In the genomic region with DNA sequence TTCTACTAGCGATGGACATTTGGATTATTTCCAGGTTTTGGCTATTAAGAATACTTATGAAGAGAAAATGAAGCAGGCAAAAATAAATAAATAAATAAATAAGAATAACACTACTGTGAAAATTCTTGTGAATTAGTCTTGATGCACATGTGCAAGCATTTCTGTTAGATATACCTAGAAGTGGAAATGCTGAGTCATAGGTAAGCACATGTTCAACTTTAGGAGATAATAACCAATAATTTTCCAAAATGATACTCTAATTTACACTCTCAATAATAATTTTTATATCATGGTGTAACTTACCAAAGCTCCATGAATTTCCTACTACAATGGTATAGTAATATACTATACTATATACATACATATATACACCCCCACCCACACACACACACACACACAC, we compare ENCODE assay signal across 1 cellular context.
TF ChIP-seq lines count a peak whose summit lies in the region.

No MANE protein-coding gene starts in this region.

TF ChIP-seq in K562, 482 proteins besides CTCF, POLR2A, EP300 and RAD21 (continued from another document and continues in another):
- TF ChIP-seq, protein P1, sequence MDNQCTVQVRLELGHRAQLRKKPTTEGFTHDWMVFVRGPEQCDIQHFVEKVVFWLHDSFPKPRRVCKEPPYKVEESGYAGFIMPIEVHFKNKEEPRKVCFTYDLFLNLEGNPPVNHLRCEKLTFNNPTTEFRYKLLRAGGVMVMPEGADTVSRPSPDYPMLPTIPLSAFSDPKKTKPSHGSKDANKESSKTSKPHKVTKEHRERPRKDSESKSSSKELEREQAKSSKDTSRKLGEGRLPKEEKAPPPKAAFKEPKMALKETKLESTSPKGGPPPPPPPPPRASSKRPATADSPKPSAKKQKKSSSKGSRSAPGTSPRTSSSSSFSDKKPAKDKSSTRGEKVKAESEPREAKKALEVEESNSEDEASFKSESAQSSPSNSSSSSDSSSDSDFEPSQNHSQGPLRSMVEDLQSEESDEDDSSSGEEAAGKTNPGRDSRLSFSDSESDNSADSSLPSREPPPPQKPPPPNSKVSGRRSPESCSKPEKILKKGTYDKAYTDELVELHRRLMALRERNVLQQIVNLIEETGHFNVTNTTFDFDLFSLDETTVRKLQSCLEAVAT (IDR thresholded peaks at IDR 0.05): no peak
- TF ChIP-seq SRF (CRISPR knock-in tag; IDR thresholded peaks at IDR 0.05) (no peak), SMAD2 (IDR thresholded peaks at IDR 0.05; ENCODE audit: low read depth, low read length) (no peak), TBP (optimal IDR thresholded peaks at IDR 0.05; ENCODE audit: low read depth, low read length) (no peak), RBBP5 (IDR thresholded peaks at IDR 0.05; ENCODE audit: borderline replicate concordance, insufficient read depth, low read length, poor library complexity, severe bottlenecking) (no peak), TGIF2 (CRISPR knock-in tag; IDR thresholded peaks at IDR 0.05) (no peak), RBM15 (IDR thresholded peaks at IDR 0.05; ENCODE audit: insufficient read depth, low read length) (no peak), PML (IDR thresholded peaks at IDR 0.05; ENCODE audit: low read length) (no peak), TEAD4 (IDR thresholded peaks at IDR 0.05; ENCODE audit: low read length) (no peak), TEAD4 (CRISPR knock-in tag; IDR thresholded peaks at IDR 0.05; ENCODE audit: borderline replicate concordance) (no peak), PTTG1 (tag; IDR thresholded peaks at IDR 0.05; ENCODE audit: low read depth) (no peak), RHOXF2B (CRISPR knock-in tag; conservative IDR thresholded peaks at IDR 0.05) (no peak), HLTF (IDR thresholded peaks at IDR 0.05) (no peak), SMAD1 (IDR thresholded peaks at IDR 0.05; ENCODE audit: low read depth, low read length, partially characterized antibody) (no peak), SAFB2 (IDR thresholded peaks at IDR 0.05; ENCODE audit: borderline replicate concordance, low read depth, low read length, severe bottlenecking) (no peak), POLR2B (IDR thresholded peaks at IDR 0.05; ENCODE audit: low read depth, partially characterized antibody) (no peak), ZNF253 (CRISPR knock-in tag; conservative IDR thresholded peaks at IDR 0.05) (no peak), NFE2 (IDR thresholded peaks at IDR 0.05; ENCODE audit: low read depth) (peak; percentile 87), HDAC1 (IDR thresholded peaks at IDR 0.05) (no peak), ZBTB1 (CRISPR knock-in tag; IDR thresholded peaks at IDR 0.05; ENCODE audit: borderline replicate concordance, low read depth) (no peak), NR2C1 (IDR thresholded peaks at IDR 0.05) (no peak), NR2C1 (tag; IDR thresholded peaks at IDR 0.05) (no peak), ZNF184 (CRISPR knock-in tag; IDR thresholded peaks at IDR 0.05) (no peak), SREBF1 (IDR thresholded peaks at IDR 0.05; ENCODE audit: borderline replicate concordance, low read depth, low read length) (no peak), BCL6 (CRISPR knock-in tag; IDR thresholded peaks at IDR 0.05) (no peak), RBM39 (optimal IDR thresholded peaks at IDR 0.05; ENCODE audit: low read depth, low read length) (no peak), SMARCA4 (IDR thresholded peaks at IDR 0.05) (peak; percentile 40; the same call in 1 of the 2 replicates), ILK (tag; IDR thresholded peaks at IDR 0.05; ENCODE audit: borderline replicate concordance, low read depth) (no peak), C11orf30 (IDR thresholded peaks at IDR 0.05; ENCODE audit: low read depth) (peak; percentile 91), KAT7 (CRISPR knock-in tag; IDR thresholded peaks at IDR 0.05; ENCODE audit: borderline replicate concordance) (no peak), ARID1B (IDR thresholded peaks at IDR 0.05) (0 out of 2 replicates have a peak, but pooled peaks have one; percentile 36), ZNF551 (CRISPR knock-in tag; IDR thresholded peaks at IDR 0.05) (no peak)
- TF ChIP-seq, protein P2, sequence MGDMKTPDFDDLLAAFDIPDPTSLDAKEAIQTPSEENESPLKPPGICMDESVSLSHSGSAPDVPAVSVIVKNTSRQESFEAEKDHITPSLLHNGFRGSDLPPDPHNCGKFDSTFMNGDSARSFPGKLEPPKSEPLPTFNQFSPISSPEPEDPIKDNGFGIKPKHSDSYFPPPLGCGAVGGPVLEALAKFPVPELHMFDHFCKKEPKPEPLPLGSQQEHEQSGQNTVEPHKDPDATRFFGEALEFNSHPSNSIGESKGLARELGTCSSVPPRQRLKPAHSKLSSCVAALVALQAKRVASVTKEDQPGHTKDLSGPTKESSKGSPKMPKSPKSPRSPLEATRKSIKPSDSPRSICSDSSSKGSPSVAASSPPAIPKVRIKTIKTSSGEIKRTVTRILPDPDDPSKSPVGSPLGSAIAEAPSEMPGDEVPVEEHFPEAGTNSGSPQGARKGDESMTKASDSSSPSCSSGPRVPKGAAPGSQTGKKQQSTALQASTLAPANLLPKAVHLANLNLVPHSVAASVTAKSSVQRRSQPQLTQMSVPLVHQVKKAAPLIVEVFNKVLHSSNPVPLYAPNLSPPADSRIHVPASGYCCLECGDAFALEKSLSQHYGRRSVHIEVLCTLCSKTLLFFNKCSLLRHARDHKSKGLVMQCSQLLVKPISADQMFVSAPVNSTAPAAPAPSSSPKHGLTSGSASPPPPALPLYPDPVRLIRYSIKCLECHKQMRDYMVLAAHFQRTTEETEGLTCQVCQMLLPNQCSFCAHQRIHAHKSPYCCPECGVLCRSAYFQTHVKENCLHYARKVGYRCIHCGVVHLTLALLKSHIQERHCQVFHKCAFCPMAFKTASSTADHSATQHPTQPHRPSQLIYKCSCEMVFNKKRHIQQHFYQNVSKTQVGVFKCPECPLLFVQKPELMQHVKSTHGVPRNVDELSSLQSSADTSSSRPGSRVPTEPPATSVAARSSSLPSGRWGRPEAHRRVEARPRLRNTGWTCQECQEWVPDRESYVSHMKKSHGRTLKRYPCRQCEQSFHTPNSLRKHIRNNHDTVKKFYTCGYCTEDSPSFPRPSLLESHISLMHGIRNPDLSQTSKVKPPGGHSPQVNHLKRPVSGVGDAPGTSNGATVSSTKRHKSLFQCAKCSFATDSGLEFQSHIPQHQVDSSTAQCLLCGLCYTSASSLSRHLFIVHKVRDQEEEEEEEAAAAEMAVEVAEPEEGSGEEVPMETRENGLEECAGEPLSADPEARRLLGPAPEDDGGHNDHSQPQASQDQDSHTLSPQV (IDR thresholded peaks at IDR 0.05): peak; percentile 94
- TF ChIP-seq, protein P3, sequence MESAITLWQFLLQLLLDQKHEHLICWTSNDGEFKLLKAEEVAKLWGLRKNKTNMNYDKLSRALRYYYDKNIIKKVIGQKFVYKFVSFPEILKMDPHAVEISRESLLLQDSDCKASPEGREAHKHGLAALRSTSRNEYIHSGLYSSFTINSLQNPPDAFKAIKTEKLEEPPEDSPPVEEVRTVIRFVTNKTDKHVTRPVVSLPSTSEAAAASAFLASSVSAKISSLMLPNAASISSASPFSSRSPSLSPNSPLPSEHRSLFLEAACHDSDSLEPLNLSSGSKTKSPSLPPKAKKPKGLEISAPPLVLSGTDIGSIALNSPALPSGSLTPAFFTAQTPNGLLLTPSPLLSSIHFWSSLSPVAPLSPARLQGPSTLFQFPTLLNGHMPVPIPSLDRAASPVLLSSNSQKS (CRISPR knock-in tag; IDR thresholded peaks at IDR 0.05): no peak
- TF ChIP-seq, protein P4, sequence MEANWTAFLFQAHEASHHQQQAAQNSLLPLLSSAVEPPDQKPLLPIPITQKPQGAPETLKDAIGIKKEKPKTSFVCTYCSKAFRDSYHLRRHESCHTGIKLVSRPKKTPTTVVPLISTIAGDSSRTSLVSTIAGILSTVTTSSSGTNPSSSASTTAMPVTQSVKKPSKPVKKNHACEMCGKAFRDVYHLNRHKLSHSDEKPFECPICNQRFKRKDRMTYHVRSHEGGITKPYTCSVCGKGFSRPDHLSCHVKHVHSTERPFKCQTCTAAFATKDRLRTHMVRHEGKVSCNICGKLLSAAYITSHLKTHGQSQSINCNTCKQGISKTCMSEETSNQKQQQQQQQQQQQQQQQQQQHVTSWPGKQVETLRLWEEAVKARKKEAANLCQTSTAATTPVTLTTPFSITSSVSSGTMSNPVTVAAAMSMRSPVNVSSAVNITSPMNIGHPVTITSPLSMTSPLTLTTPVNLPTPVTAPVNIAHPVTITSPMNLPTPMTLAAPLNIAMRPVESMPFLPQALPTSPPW (CRISPR knock-in tag; IDR thresholded peaks at IDR 0.05): 0 out of 2 replicates have a peak, but pooled peaks have one; percentile 18
- TF ChIP-seq, protein P5, sequence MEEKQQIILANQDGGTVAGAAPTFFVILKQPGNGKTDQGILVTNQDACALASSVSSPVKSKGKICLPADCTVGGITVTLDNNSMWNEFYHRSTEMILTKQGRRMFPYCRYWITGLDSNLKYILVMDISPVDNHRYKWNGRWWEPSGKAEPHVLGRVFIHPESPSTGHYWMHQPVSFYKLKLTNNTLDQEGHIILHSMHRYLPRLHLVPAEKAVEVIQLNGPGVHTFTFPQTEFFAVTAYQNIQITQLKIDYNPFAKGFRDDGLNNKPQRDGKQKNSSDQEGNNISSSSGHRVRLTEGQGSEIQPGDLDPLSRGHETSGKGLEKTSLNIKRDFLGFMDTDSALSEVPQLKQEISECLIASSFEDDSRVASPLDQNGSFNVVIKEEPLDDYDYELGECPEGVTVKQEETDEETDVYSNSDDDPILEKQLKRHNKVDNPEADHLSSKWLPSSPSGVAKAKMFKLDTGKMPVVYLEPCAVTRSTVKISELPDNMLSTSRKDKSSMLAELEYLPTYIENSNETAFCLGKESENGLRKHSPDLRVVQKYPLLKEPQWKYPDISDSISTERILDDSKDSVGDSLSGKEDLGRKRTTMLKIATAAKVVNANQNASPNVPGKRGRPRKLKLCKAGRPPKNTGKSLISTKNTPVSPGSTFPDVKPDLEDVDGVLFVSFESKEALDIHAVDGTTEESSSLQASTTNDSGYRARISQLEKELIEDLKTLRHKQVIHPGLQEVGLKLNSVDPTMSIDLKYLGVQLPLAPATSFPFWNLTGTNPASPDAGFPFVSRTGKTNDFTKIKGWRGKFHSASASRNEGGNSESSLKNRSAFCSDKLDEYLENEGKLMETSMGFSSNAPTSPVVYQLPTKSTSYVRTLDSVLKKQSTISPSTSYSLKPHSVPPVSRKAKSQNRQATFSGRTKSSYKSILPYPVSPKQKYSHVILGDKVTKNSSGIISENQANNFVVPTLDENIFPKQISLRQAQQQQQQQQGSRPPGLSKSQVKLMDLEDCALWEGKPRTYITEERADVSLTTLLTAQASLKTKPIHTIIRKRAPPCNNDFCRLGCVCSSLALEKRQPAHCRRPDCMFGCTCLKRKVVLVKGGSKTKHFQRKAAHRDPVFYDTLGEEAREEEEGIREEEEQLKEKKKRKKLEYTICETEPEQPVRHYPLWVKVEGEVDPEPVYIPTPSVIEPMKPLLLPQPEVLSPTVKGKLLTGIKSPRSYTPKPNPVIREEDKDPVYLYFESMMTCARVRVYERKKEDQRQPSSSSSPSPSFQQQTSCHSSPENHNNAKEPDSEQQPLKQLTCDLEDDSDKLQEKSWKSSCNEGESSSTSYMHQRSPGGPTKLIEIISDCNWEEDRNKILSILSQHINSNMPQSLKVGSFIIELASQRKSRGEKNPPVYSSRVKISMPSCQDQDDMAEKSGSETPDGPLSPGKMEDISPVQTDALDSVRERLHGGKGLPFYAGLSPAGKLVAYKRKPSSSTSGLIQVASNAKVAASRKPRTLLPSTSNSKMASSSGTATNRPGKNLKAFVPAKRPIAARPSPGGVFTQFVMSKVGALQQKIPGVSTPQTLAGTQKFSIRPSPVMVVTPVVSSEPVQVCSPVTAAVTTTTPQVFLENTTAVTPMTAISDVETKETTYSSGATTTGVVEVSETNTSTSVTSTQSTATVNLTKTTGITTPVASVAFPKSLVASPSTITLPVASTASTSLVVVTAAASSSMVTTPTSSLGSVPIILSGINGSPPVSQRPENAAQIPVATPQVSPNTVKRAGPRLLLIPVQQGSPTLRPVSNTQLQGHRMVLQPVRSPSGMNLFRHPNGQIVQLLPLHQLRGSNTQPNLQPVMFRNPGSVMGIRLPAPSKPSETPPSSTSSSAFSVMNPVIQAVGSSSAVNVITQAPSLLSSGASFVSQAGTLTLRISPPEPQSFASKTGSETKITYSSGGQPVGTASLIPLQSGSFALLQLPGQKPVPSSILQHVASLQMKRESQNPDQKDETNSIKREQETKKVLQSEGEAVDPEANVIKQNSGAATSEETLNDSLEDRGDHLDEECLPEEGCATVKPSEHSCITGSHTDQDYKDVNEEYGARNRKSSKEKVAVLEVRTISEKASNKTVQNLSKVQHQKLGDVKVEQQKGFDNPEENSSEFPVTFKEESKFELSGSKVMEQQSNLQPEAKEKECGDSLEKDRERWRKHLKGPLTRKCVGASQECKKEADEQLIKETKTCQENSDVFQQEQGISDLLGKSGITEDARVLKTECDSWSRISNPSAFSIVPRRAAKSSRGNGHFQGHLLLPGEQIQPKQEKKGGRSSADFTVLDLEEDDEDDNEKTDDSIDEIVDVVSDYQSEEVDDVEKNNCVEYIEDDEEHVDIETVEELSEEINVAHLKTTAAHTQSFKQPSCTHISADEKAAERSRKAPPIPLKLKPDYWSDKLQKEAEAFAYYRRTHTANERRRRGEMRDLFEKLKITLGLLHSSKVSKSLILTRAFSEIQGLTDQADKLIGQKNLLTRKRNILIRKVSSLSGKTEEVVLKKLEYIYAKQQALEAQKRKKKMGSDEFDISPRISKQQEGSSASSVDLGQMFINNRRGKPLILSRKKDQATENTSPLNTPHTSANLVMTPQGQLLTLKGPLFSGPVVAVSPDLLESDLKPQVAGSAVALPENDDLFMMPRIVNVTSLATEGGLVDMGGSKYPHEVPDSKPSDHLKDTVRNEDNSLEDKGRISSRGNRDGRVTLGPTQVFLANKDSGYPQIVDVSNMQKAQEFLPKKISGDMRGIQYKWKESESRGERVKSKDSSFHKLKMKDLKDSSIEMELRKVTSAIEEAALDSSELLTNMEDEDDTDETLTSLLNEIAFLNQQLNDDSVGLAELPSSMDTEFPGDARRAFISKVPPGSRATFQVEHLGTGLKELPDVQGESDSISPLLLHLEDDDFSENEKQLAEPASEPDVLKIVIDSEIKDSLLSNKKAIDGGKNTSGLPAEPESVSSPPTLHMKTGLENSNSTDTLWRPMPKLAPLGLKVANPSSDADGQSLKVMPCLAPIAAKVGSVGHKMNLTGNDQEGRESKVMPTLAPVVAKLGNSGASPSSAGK (IDR thresholded peaks at IDR 0.05): peak; percentile 65
- TF ChIP-seq, protein P6, sequence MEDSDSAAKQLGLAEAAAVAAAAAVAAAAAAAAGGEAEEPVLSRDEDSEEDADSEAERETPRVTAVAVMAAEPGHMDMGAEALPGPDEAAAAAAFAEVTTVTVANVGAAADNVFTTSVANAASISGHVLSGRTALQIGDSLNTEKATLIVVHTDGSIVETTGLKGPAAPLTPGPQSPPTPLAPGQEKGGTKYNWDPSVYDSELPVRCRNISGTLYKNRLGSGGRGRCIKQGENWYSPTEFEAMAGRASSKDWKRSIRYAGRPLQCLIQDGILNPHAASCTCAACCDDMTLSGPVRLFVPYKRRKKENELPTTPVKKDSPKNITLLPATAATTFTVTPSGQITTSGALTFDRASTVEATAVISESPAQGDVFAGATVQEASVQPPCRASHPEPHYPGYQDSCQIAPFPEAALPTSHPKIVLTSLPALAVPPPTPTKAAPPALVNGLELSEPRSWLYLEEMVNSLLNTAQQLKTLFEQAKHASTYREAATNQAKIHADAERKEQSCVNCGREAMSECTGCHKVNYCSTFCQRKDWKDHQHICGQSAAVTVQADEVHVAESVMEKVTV (CRISPR knock-in tag; IDR thresholded peaks at IDR 0.05): no peak
